ENCODE assay signal across 15 cellular contexts in genomic region chr10:75281980-75282379, GRCh38. TPM values are rescaled to one million over a fixed set of nuclear protein-coding genes. Genes with fewer than 3 reads are reported as not detected.
DNase-seq lines count a peak whose midpoint lies in the region; ATAC-seq, FAIRE-seq and TF ChIP-seq lines count a peak whose summit lies in the region.
"Had no signal": no experiment of that assay in that cellular context is flagged by ENCODE, and none has a peak within 500 bp of the region (broad histone marks: within the 10 kb centered on the region; RNA-seq: fewer than 3 reads in every experiment).

No MANE protein-coding gene starts in this region.

- H3K18ac ChIP-seq in IMR-90 (ENCODE audit: low read depth, low read length) = no peak overlapping the region

- H3K9ac ChIP-seq in IMR-90 (ENCODE audit: low read depth, low read length) = no peak overlapping the region
- H3K9ac ChIP-seq: SK-N-SH had no signal

- H2BK20ac ChIP-seq in IMR-90 (ENCODE audit: low read depth, low read length) = no peak overlapping the region

- TF ChIP-seq CTCF in IMR-90 (conservative IDR thresholded peaks at IDR 0.05; ENCODE audit: low read depth, low read length) (no peak; the same call in 1 of the 2 replicates), coronary artery (IDR thresholded peaks at IDR 0.05) (no peak), tibial artery (IDR thresholded peaks at IDR 0.05) (no peak)

- H2BK5ac ChIP-seq in IMR-90 (ENCODE audit: low read depth, low read length, poor library complexity, severe bottlenecking) = no peak overlapping the region

- in situ Hi-C loops in IMR-90 (cut with MboI; ENCODE audit: low sequenced_read_pairs) = no loop called here

- no peak overlapping the region for H2AK5ac ChIP-seq in IMR-90 (ENCODE audit: low read depth, low read length)

- H3K4me2 ChIP-seq in IMR-90 (ENCODE audit: low read depth, low read length) = no peak overlapping the region
- H3K4me2 ChIP-seq: SK-N-SH had no signal

- no peak overlapping the region for H2AK9ac ChIP-seq in IMR-90 (replicated peaks; ENCODE audit: low read depth, low read length, poor library complexity)

- no peaks in the 10 kb centered on the region for H4K20me1 ChIP-seq in IMR-90 (ENCODE audit: insufficient read depth, low read length)

- POLR2A ChIA-PET in IMR-90 (lab: Charles Lee; ENCODE audit: unreplicated experiment) = interaction anchor here (0.6 kb wide), 1 partner anchor 71 kb away, joined by 3 read pairs; no protein-coding TSS in a partner anchor

- H3K9me1 ChIP-seq in IMR-90 (ENCODE audit: insufficient read depth, low read length) = no peaks in the 10 kb centered on the region

- no peak overlapping the region for H4K91ac ChIP-seq in IMR-90 (ENCODE audit: insufficient read depth, low read depth, low read length)

- H3K4me1 ChIP-seq in IMR-90 (ENCODE audit: control insufficient read depth, insufficient read depth, low read length) (peaks cover 11% of the 10 kb centered on the region), tibial artery (peaks cover 0 to 17% (median 10%) of the 10 kb centered on the region in 4 donors)

- no peak for FAIRE-seq in RCC 7860 (lab: Jason Lieb, UNC)
- FAIRE-seq in HTR-8/SVneo (lab: Jason Lieb, UNC) = no peak
- FAIRE-seq: H54 had no signal

- no peak overlapping the region for H2BK120ac ChIP-seq in IMR-90 (ENCODE audit: low read depth, low read length)

- H3K79me1 ChIP-seq in IMR-90 (ENCODE audit: low read depth in 1 of 2, low read length in 2 of 2) = no peaks in the 10 kb centered on the region

- TF ChIP-seq RAD21 in IMR-90 (IDR thresholded peaks at IDR 0.05; ENCODE audit: low read length) = no peak

- H3K27ac ChIP-seq in IMR-90 (ENCODE audit: insufficient read depth, low read length) (no peak overlapping the region), coronary artery (no peak overlapping the region), tibial artery (no peak overlapping the region)

- CTCF ChIA-PET in IMR-90 (lab: Yijun Ruan, JAX) = interaction anchor here (1.2 kb wide), 1 partner anchor 14 kb away, joined by 3 read pairs; no protein-coding TSS in a partner anchor

- H4K5ac ChIP-seq in IMR-90 (ENCODE audit: low read depth, low read length) = no peak overlapping the region

- H4K8ac ChIP-seq in IMR-90 (ENCODE audit: low read depth in 2 of 2, low read length in 2 of 2) = no peak overlapping the region

- H3K56ac ChIP-seq in IMR-90 (ENCODE audit: extremely low read depth, insufficient read depth, low read length) = no peak overlapping the region

- intact Hi-C loops in IMR-90 (cut with micrococcal nuclease) = no loop called here
- intact Hi-C loops in left colon (cut with DNase I, micrococcal nuclease) = no loop called here
- intact Hi-C loops in tibial artery (cut with DNase I; ENCODE audit: low total_unique reads) = no loop called here

- no CpG with 5 or more reads among the region's 2 CpGs for WGBS in IMR-90 (ENCODE audit: extremely low coverage in 2 of 2, insufficient read length in 1 of 2), 2 experiments

- no peak overlapping the region for H3K14ac ChIP-seq in IMR-90 (replicated peaks; ENCODE audit: low read depth, low read length)

- H3K27me3 ChIP-seq in IMR-90 (ENCODE audit: control insufficient read depth, insufficient read depth, low read length) (peaks cover 5% of the 10 kb centered on the region), tibial artery (peaks cover 0 to 5% of the 10 kb centered on the region in 2 donors)

- BruUV-seq in IMR-90 (replicated peaks; lab: Mats Ljungman, UMichigan) = no TSS peak

- no peaks in the 10 kb centered on the region for H3K36me3 ChIP-seq in IMR-90 (ENCODE audit: control insufficient read depth, insufficient read depth, low read length)
- no peaks in the 10 kb centered on the region for H3K36me3 ChIP-seq in tibial artery

- no peak overlapping the region for H3K4me3 ChIP-seq in IMR-90 (ENCODE audit: insufficient read depth, low read depth, low read length)
- no peak overlapping the region for H3K4me3 ChIP-seq in coronary artery
- no peak overlapping the region for H3K4me3 ChIP-seq in tibial artery

- dilution Hi-C loops in IMR-90 (cut with HindIII; ENCODE audit: low sequenced_read_pairs, unreplicated experiment) = no loop called here

- 0 out of 2 replicates have a peak, but pooled peaks have one; percentile 9 for ATAC-seq in IMR-90 (ENCODE audit: low read depth)
- ATAC-seq in left colon = peak; percentile 89

- H3K9me3 ChIP-seq in IMR-90 (ENCODE audit: control insufficient read depth, insufficient read depth, low read length) = no peaks in the 10 kb centered on the region
- H3K9me3 ChIP-seq in tibial artery = no peaks in the 10 kb centered on the region
- H3K9me3 ChIP-seq: SK-N-SH had no signal

- H3K23ac ChIP-seq in IMR-90 (ENCODE audit: low read depth, low read length) = no peak overlapping the region

- no peak for TF ChIP-seq POLR2A in IMR-90 (IDR thresholded peaks at IDR 0.05; ENCODE audit: low read depth, low read length)

- no peak overlapping the region for H3K4ac ChIP-seq in IMR-90 (ENCODE audit: low read depth, low read length)

- no peak overlapping the region for H2BK15ac ChIP-seq in IMR-90 (ENCODE audit: low read depth, low read length)

- DNase-seq in ELF-1 (ENCODE audit: low read depth, low spot score) (peak; percentile 44), IMR-90 (no peak), coronary artery (ENCODE audit: low spot score) (peak; percentile 31), left colon (no peak), tibial artery (no peak), RCC 7860 (ENCODE audit: low spot score) (no peak), OCI-M1 (lab: John Stamatoyannopoulos, UW) (no peak), HTR-8/SVneo (ENCODE audit: insufficient read length, low spot score) (no peak)
- DNase-seq: CD4-positive, alpha-beta T cell; NCI-H1436; NCI-H2029 treated with DMSO at 0.1 percent for 48 hours; NCI-H526; Right ventricle myocardium superior; SK-N-SH had no signal

- no peak overlapping the region for H2AFZ ChIP-seq in IMR-90 (replicated peaks; ENCODE audit: low read length, poor library complexity)

TF ChIP-seq in IMR-90, 13 proteins besides CTCF, POLR2A, EP300 and RAD21:
- TF ChIP-seq MAFK (IDR thresholded peaks at IDR 0.05; ENCODE audit: low read depth, low read length) (no peak), USF2 (IDR thresholded peaks at IDR 0.05; ENCODE audit: low read depth, low read length) (no peak)

RNA-seq across cellular contexts. Expression of gene COMTD1, which starts 46.2 kb away (rescaled TPM):
- total RNA-seq in IMR-90 (2012; rRNA removed) (1.4 and 1.6 TPM in 2 replicates), left colon (10 to 100 TPM; 81.7 to 82.4 TPM)
- 6.4 and 9.5 TPM in 2 replicates for polyA plus RNA-seq in IMR-90 (2012; rRNA removed)
- 10.7 and 12.1 TPM in 2 replicates for polyA plus RNA-seq in IMR-90 (2012; cell fraction: cytosol; rRNA removed)
- 22.0 and 64.6 TPM in 2 replicates for polyA plus RNA-seq in IMR-90 (2012; cell fraction: nucleus; rRNA removed; ENCODE audit: low replicate concordance)

Comparison
In these comparisons a context has a peak if more than half of its experiments do, and no peak if none do; other contexts are left out.
1. DNase-seq: peak in ELF-1 (single experiment) and coronary artery (single experiment); none in IMR-90 (single experiment), left colon (0 of 2), tibial artery (0 of 2), RCC 7860 (single experiment), OCI-M1 (single experiment) and HTR-8/SVneo (single experiment).
2. RNA of gene COMTD1, which starts 46.2 kb away (total RNA-seq): 81.7 to 82.4 TPM in left colon; 1.4 to 1.6 TPM in IMR-90; every median in the first group is over 10 times any median in the second.